Comparison of ENCODE assay signal across 1 cellular context in genomic region chr19:18109363-18109730, GRCh38.
TF ChIP-seq lines count a peak whose summit lies in the region.

No MANE protein-coding gene starts in this region.

TF ChIP-seq in HepG2, 621 proteins besides CTCF, POLR2A, EP300 and RAD21 (continued from another document and continues in another):
- TF ChIP-seq ZNF256 (CRISPR knock-in tag; conservative IDR thresholded peaks at IDR 0.05) = no peak
- peak; percentile 57; the same call in 1 of the 2 replicates for TF ChIP-seq ZNF546 (CRISPR knock-in tag; conservative IDR thresholded peaks at IDR 0.05)
- no peak; the same call in 1 of the 2 replicates for TF ChIP-seq ZNF451 (CRISPR knock-in tag; IDR thresholded peaks at IDR 0.05)
- no peak for TF ChIP-seq ARID2 (CRISPR knock-in tag; IDR thresholded peaks at IDR 0.05; ENCODE audit: borderline replicate concordance)
- TF ChIP-seq NR2C2 (CRISPR knock-in tag; IDR thresholded peaks at IDR 0.05; ENCODE audit: borderline replicate concordance) = no peak; the same call in 1 of the 2 replicates
- no peak for TF ChIP-seq TEAD2 (CRISPR knock-in tag; IDR thresholded peaks at IDR 0.05)
- TF ChIP-seq CAMTA2 (CRISPR knock-in tag; IDR thresholded peaks at IDR 0.05; ENCODE audit: borderline replicate concordance) = no peak
- no peak for TF ChIP-seq ZNF33A (CRISPR knock-in tag; IDR thresholded peaks at IDR 0.05; ENCODE audit: borderline replicate concordance)
- no peak for TF ChIP-seq PCBP2 (optimal IDR thresholded peaks at IDR 0.05; ENCODE audit: low read depth, low read length, poor library complexity, severe bottlenecking)
- no peak for TF ChIP-seq NKX3-1 (CRISPR knock-in tag; IDR thresholded peaks at IDR 0.05)
- peak; percentile 57; the same call in 1 of the 2 replicates for TF ChIP-seq ZNF605 (CRISPR knock-in tag; IDR thresholded peaks at IDR 0.05)
- no peak for TF ChIP-seq MXD1 (CRISPR knock-in tag; IDR thresholded peaks at IDR 0.05)
- TF ChIP-seq ZNF558 (CRISPR knock-in tag; IDR thresholded peaks at IDR 0.05; ENCODE audit: borderline replicate concordance) = no peak
- TF ChIP-seq ISX (CRISPR knock-in tag; conservative IDR thresholded peaks at IDR 0.05) = no peak
- no peak for TF ChIP-seq KLF9 (CRISPR knock-in tag; IDR thresholded peaks at IDR 0.05; ENCODE audit: low read depth)
- TF ChIP-seq, protein P1, sequence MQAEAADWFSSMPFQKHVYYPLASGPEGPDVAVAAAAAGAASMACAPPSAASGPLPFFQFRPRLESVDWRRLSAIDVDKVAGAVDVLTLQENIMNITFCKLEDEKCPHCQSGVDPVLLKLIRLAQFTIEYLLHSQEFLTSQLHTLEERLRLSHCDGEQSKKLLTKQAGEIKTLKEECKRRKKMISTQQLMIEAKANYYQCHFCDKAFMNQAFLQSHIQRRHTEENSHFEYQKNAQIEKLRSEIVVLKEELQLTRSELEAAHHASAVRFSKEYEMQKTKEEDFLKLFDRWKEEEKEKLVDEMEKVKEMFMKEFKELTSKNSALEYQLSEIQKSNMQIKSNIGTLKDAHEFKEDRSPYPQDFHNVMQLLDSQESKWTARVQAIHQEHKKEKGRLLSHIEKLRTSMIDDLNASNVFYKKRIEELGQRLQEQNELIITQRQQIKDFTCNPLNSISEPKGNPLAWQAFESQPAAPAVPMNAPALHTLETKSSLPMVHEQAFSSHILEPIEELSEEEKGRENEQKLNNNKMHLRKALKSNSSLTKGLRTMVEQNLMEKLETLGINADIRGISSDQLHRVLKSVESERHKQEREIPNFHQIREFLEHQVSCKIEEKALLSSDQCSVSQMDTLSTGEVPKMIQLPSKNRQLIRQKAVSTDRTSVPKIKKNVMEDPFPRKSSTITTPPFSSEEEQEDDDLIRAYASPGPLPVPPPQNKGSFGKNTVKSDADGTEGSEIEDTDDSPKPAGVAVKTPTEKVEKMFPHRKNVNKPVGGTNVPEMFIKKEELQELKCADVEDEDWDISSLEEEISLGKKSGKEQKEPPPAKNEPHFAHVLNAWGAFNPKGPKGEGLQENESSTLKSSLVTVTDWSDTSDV (CRISPR knock-in tag; IDR thresholded peaks at IDR 0.05) = no peak
- TF ChIP-seq SKI (IDR thresholded peaks at IDR 0.05; ENCODE audit: partially characterized antibody) = peak; percentile 20
- 0 out of 2 replicates have a peak, but pooled peaks have one; percentile 21 for TF ChIP-seq KAT8 (CRISPR knock-in tag; IDR thresholded peaks at IDR 0.05)
- TF ChIP-seq SIX4 (CRISPR knock-in tag; IDR thresholded peaks at IDR 0.05) = no peak
- TF ChIP-seq RXRA (CRISPR knock-in tag; IDR thresholded peaks at IDR 0.05) = peak; percentile 78
- 0 out of 2 replicates have a peak, but pooled peaks have one; percentile 42 for TF ChIP-seq ZNF335 (CRISPR knock-in tag; IDR thresholded peaks at IDR 0.05)
- TF ChIP-seq, protein P2, sequence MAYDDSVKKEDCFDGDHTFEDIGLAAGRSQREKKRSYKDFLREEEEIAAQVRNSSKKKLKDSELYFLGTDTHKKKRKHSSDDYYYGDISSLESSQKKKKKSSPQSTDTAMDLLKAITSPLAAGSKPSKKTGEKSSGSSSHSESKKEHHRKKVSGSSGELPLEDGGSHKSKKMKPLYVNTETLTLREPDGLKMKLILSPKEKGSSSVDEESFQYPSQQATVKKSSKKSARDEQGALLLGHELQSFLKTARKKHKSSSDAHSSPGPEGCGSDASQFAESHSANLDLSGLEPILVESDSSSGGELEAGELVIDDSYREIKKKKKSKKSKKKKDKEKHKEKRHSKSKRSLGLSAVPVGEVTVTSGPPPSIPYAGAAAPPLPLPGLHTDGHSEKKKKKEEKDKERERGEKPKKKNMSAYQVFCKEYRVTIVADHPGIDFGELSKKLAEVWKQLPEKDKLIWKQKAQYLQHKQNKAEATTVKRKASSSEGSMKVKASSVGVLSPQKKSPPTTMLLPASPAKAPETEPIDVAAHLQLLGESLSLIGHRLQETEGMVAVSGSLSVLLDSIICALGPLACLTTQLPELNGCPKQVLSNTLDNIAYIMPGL (CRISPR knock-in tag; IDR thresholded peaks at IDR 0.05; ENCODE audit: borderline replicate concordance in 1 of 2, low read depth in 1 of 2) = peak in 1 of 2 experiments; percentile 62; a peak in 2 of 4 replicates
- TF ChIP-seq NFE2L2 (IDR thresholded peaks at IDR 0.05; ENCODE audit: low read length) = no peak
- no peak for TF ChIP-seq ZNF251 (CRISPR knock-in tag; IDR thresholded peaks at IDR 0.05)
- no peak for TF ChIP-seq CEBPB (IDR thresholded peaks at IDR 0.05; ENCODE audit: borderline replicate concordance, low read depth, low read length)
- no peak for TF ChIP-seq SATB2 (CRISPR knock-in tag; IDR thresholded peaks at IDR 0.05)
- peak; percentile 84; the same call in 1 of the 2 replicates for TF ChIP-seq MZF1 (CRISPR knock-in tag; IDR thresholded peaks at IDR 0.05; ENCODE audit: borderline replicate concordance)
- TF ChIP-seq PAWR (CRISPR knock-in tag; IDR thresholded peaks at IDR 0.05; ENCODE audit: borderline replicate concordance) = no peak
- TF ChIP-seq ZNF572 (CRISPR knock-in tag; IDR thresholded peaks at IDR 0.05) = peak; percentile 44; the same call in 1 of the 2 replicates
- no peak for TF ChIP-seq NFE2 (CRISPR knock-in tag; IDR thresholded peaks at IDR 0.05)
- TF ChIP-seq NR2F2 (IDR thresholded peaks at IDR 0.05; ENCODE audit: borderline replicate concordance, low read depth) = no peak
- TF ChIP-seq, protein P3, sequence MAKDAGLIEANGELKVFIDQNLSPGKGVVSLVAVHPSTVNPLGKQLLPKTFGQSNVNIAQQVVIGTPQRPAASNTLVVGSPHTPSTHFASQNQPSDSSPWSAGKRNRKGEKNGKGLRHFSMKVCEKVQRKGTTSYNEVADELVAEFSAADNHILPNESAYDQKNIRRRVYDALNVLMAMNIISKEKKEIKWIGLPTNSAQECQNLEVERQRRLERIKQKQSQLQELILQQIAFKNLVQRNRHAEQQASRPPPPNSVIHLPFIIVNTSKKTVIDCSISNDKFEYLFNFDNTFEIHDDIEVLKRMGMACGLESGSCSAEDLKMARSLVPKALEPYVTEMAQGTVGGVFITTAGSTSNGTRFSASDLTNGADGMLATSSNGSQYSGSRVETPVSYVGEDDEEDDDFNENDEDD (CRISPR knock-in tag; IDR thresholded peaks at IDR 0.05; ENCODE audit: borderline replicate concordance) = no peak
- no peak for TF ChIP-seq SIN3B (IDR thresholded peaks at IDR 0.05; ENCODE audit: low read length)
- peak; percentile 76 for TF ChIP-seq GATAD2A (CRISPR knock-in tag; IDR thresholded peaks at IDR 0.05)
- TF ChIP-seq, protein P4, sequence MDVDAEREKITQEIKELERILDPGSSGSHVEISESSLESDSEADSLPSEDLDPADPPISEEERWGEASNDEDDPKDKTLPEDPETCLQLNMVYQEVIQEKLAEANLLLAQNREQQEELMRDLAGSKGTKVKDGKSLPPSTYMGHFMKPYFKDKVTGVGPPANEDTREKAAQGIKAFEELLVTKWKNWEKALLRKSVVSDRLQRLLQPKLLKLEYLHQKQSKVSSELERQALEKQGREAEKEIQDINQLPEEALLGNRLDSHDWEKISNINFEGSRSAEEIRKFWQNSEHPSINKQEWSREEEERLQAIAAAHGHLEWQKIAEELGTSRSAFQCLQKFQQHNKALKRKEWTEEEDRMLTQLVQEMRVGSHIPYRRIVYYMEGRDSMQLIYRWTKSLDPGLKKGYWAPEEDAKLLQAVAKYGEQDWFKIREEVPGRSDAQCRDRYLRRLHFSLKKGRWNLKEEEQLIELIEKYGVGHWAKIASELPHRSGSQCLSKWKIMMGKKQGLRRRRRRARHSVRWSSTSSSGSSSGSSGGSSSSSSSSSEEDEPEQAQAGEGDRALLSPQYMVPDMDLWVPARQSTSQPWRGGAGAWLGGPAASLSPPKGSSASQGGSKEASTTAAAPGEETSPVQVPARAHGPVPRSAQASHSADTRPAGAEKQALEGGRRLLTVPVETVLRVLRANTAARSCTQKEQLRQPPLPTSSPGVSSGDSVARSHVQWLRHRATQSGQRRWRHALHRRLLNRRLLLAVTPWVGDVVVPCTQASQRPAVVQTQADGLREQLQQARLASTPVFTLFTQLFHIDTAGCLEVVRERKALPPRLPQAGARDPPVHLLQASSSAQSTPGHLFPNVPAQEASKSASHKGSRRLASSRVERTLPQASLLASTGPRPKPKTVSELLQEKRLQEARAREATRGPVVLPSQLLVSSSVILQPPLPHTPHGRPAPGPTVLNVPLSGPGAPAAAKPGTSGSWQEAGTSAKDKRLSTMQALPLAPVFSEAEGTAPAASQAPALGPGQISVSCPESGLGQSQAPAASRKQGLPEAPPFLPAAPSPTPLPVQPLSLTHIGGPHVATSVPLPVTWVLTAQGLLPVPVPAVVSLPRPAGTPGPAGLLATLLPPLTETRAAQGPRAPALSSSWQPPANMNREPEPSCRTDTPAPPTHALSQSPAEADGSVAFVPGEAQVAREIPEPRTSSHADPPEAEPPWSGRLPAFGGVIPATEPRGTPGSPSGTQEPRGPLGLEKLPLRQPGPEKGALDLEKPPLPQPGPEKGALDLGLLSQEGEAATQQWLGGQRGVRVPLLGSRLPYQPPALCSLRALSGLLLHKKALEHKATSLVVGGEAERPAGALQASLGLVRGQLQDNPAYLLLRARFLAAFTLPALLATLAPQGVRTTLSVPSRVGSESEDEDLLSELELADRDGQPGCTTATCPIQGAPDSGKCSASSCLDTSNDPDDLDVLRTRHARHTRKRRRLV (CRISPR knock-in tag; IDR thresholded peaks at IDR 0.05) = no peak
- no peak for TF ChIP-seq ZBTB34 (CRISPR knock-in tag; IDR thresholded peaks at IDR 0.05)
- TF ChIP-seq GATAD1 (CRISPR knock-in tag; IDR thresholded peaks at IDR 0.05) = 0 out of 2 replicates have a peak, but pooled peaks have one; percentile 32
- TF ChIP-seq FOXK1 (CRISPR knock-in tag; IDR thresholded peaks at IDR 0.05; ENCODE audit: borderline replicate concordance, low read depth) = no peak
- no peak for TF ChIP-seq SOX13 (IDR thresholded peaks at IDR 0.05)
- peak in 1 of 2 experiments; percentile 3; a peak in 1 of 4 replicates for TF ChIP-seq SOX13 (CRISPR knock-in tag; conservative IDR thresholded peaks at IDR 0.05 in 1 of 2, IDR thresholded peaks at IDR 0.05 in 1 of 2)
- no peak for TF ChIP-seq REPIN1 (CRISPR knock-in tag; IDR thresholded peaks at IDR 0.05; ENCODE audit: borderline replicate concordance, low read depth)
- no peak; the same call in none of the 2 replicates for TF ChIP-seq HDAC1 (CRISPR knock-in tag; IDR thresholded peaks at IDR 0.05)
- TF ChIP-seq ZNF343 (CRISPR knock-in tag; IDR thresholded peaks at IDR 0.05) = 0 out of 2 replicates have a peak, but pooled peaks have one; percentile 21
- 0 out of 2 replicates have a peak, but pooled peaks have one; percentile 6 for TF ChIP-seq ZNF225 (CRISPR knock-in tag; IDR thresholded peaks at IDR 0.05)
- 0 out of 2 replicates have a peak, but pooled peaks have one; percentile 19 for TF ChIP-seq NFKB2 (CRISPR knock-in tag; IDR thresholded peaks at IDR 0.05; ENCODE audit: borderline replicate concordance)
- TF ChIP-seq GTF3A (CRISPR knock-in tag; conservative IDR thresholded peaks at IDR 0.05) = no peak
- no peak for TF ChIP-seq CREBL2 (CRISPR knock-in tag; IDR thresholded peaks at IDR 0.05; ENCODE audit: borderline replicate concordance)
- TF ChIP-seq, protein P5, sequence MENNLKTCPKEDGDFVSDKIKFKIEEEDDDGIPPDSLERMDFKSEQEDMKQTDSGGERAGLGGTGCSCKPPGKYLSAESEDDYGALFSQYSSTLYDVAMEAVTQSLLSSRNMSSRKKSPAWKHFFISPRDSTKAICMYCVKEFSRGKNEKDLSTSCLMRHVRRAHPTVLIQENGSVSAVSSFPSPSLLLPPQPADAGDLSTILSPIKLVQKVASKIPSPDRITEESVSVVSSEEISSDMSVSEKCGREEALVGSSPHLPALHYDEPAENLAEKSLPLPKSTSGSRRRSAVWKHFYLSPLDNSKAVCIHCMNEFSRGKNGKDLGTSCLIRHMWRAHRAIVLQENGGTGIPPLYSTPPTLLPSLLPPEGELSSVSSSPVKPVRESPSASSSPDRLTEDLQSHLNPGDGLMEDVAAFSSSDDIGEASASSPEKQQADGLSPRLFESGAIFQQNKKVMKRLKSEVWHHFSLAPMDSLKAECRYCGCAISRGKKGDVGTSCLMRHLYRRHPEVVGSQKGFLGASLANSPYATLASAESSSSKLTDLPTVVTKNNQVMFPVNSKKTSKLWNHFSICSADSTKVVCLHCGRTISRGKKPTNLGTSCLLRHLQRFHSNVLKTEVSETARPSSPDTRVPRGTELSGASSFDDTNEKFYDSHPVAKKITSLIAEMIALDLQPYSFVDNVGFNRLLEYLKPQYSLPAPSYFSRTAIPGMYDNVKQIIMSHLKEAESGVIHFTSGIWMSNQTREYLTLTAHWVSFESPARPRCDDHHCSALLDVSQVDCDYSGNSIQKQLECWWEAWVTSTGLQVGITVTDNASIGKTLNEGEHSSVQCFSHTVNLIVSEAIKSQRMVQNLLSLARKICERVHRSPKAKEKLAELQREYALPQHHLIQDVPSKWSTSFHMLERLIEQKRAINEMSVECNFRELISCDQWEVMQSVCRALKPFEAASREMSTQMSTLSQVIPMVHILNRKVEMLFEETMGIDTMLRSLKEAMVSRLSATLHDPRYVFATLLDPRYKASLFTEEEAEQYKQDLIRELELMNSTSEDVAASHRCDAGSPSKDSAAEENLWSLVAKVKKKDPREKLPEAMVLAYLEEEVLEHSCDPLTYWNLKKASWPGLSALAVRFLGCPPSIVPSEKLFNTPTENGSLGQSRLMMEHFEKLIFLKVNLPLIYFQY (CRISPR knock-in tag; IDR thresholded peaks at IDR 0.05; ENCODE audit: borderline replicate concordance) = peak; percentile 73
- TF ChIP-seq DR1 (CRISPR knock-in tag; IDR thresholded peaks at IDR 0.05) = no peak
- no peak for TF ChIP-seq MAFK (conservative IDR thresholded peaks at IDR 0.05 in 1 of 2, IDR thresholded peaks at IDR 0.05 in 1 of 2; ENCODE audit: low read length in 2 of 2)
